In genomic region chr12:63900922-63901793, GRCh38 we compare ENCODE assay signal across 30 cellular contexts. TPM values are rescaled to one million over a fixed set of nuclear protein-coding genes. Genes with fewer than 3 reads are reported as not detected.
DNase-seq lines count a peak whose midpoint lies in the region; ATAC-seq and TF ChIP-seq lines count a peak whose summit lies in the region.
"Had no signal": no experiment of that assay in that cellular context is flagged by ENCODE, and none has a peak within 500 bp of the region (broad histone marks: within the 10 kb centered on the region; RNA-seq: fewer than 3 reads in every experiment).

No MANE protein-coding gene starts in this region.

- 35 to 37% methylated on average over 2 of the region's 2 CpGs for WGBS in body of pancreas, 2 donors
- WGBS in upper lobe of left lung, 2 donors: 88 to 94% methylated on average over 2 of the region's 2 CpGs

- H3K36me3 ChIP-seq in body of pancreas (replicated peaks in 1 of 2; ENCODE audit: insufficient read depth in 1 of 2, low read depth in 2 of 2) (no peaks in the 10 kb centered on the region), upper lobe of left lung (no peaks in the 10 kb centered on the region)
- H3K36me3 ChIP-seq: left lung, Peyer's patch, right atrium auricular region, SJSA1 had no signal

- intact Hi-C loops in body of pancreas (cut with DNase I): no loop called here

- H3K27me3 ChIP-seq in body of pancreas: no peaks in the 10 kb centered on the region
- H3K27me3 ChIP-seq in upper lobe of left lung: no peaks in the 10 kb centered on the region
- H3K27me3 ChIP-seq: left lung, Peyer's patch, right atrium auricular region, SJSA1 had no signal

- H3K4me1 ChIP-seq in body of pancreas: peaks cover 51% of the 10 kb centered on the region
- H3K4me1 ChIP-seq in upper lobe of left lung: peaks cover 3 to 17% (median 7%) of the 10 kb centered on the region in 4 donors
- H3K4me1 ChIP-seq: Peyer's patch had no signal

- TF ChIP-seq CTCF in body of pancreas (IDR thresholded peaks at IDR 0.05): no peak
- no peak for TF ChIP-seq CTCF in upper lobe of left lung (IDR thresholded peaks at IDR 0.05)

- H3K9me3 ChIP-seq in body of pancreas (no peaks in the 10 kb centered on the region), upper lobe of left lung (no peaks in the 10 kb centered on the region)
- H3K9me3 ChIP-seq: left lung, Peyer's patch, right atrium auricular region had no signal

- no peak for TF ChIP-seq EP300 in upper lobe of left lung (IDR thresholded peaks at IDR 0.05)

- H3K4me3 ChIP-seq in body of pancreas (no peak overlapping the region), upper lobe of left lung (no peak overlapping the region)
- H3K4me3 ChIP-seq: GM23338, left lung, Peyer's patch, right atrium auricular region, SJSA1 had no signal

- DNase-seq in SIG-M5 treated with dmso at 0.1 percent for 504 hours (lab: John Stamatoyannopoulos, UW; ENCODE audit: unreplicated experiment) (peak; percentile 57), SIG-M5 (lab: John Stamatoyannopoulos, UW) (no peak), body of pancreas (peak in 2 of 4 donors; percentile 30 to 50), left lobe of liver (ENCODE audit: low spot score) (no peak), ureter (ENCODE audit: low spot score) (peak; percentile 49), upper lobe of left lung (no peak), OCI-M2 (lab: John Stamatoyannopoulos, UW; ENCODE audit: unreplicated experiment) (no peak), NCI-H1092 (lab: John Stamatoyannopoulos, UW) (no peak)
- DNase-seq: activated CD8-positive, alpha-beta T cell treated with anti-CD3 and anti-CD28 coated beads for 36 hours; cortex of kidney; DMS 273 treated with DMSO at 0.1 percent for 48 hours; hippocampal formation; immature natural killer cell; left lung; midbrain; natural killer cell; NCI-H1048; NCI-H187; NCI-H2171; NCI-H524 treated with DMSO at 0.1 percent for 48 hours; NK-92 treated with Interleukin-12 subunit alpha and Interleukin-12 subunit beta, amount 100 ng/mL, for 24 hours; Peyer's patch; stimulated activated CD4-positive, alpha-beta T cell treated with anti-CD3 and anti-CD28 coated beads, Interleukin-4, amount 100 ng/mL, for 1 hour; T-helper 1 cell had no signal

- H3K27ac ChIP-seq in body of pancreas (peak overlapping the region in 3 of 4 donors; percentile 34 to 59 (median 43)), upper lobe of left lung (no peak overlapping the region)
- H3K27ac ChIP-seq: 22Rv1, left lung, Peyer's patch, right atrium auricular region, SJSA1 had no signal

- TF ChIP-seq POLR2A in body of pancreas (IDR thresholded peaks at IDR 0.05): no peak
- no peak for TF ChIP-seq POLR2A in upper lobe of left lung (IDR thresholded peaks at IDR 0.05)

- ATAC-seq in body of pancreas (no peak), left lobe of liver (peak; percentile 75), upper lobe of left lung (ENCODE audit: low FRiP score in 2 of 2) (no peak)
- ATAC-seq: activated CD4-positive, CD25-positive, alpha-beta regulatory T cell treated with anti-CD3 and anti-CD28 coated beads, Interleukin-2, amount 50 U/mL, for 24 hours; activated CD8-positive, alpha-beta T cell treated with anti-CD3 and anti-CD28 coated beads for 36 hours; activated naive CD4-positive, alpha-beta T cell treated with anti-CD3 and anti-CD28 coated beads, Interleukin-2, amount 50 U/mL, for 72 hours; GM23338; left lung; natural killer cell had no signal

RNA-seq across cellular contexts. Expression of gene SRGAP1, which starts 56.7 kb away (rescaled TPM):
- total RNA-seq in body of pancreas (10 to 100 TPM in 1 of 2 donors, 1 to 10 TPM in 1; 8.8 to 14.8 TPM), left lobe of liver (1.1 TPM), ureter (15.8 TPM), upper lobe of left lung (10 to 100 TPM in 3 of 6 donors, 1 to 10 TPM in 3; 4.7 to 36.7 (median 14.0) TPM)

Comparison
In these comparisons a context has a peak if more than half of its experiments do, and no peak if none do; other contexts are left out.
1. DNase-seq: peak in SIG-M5 treated with dmso at 0.1 percent for 504 hours (single experiment) and ureter (single experiment); none in SIG-M5 (single experiment), left lobe of liver (single experiment), upper lobe of left lung (0 of 2), OCI-M2 (single experiment) and NCI-H1092 (single experiment).
2. H3K27ac ChIP-seq: peak in body of pancreas (3 of 4); none in upper lobe of left lung (0 of 4).